ENCODE assay signal across 1 cellular context in the genomic region with DNA sequence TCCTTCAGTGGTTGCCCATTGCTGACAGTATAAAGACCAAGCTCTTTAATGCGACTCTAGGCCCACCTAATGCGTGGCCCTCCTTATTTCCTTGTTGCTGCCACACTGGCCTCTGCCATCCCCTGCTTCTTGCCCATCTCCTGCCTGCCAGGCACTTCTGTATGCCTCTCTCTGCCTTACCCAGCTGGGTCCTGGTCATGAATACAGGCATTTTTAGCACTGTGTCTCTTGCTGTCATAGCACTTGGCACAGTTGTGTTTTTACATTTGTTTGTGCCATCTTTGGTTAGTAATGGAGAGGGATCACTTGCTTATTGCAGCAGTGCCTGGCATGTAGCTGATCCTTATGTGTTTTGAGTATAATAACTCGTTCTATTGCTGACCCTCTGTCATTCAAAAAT.
TF ChIP-seq lines count a peak whose summit lies in the region.

No MANE protein-coding gene starts in this region.

TF ChIP-seq in HepG2, 621 proteins besides CTCF, POLR2A, EP300 and RAD21:
- TF ChIP-seq, protein P1, sequence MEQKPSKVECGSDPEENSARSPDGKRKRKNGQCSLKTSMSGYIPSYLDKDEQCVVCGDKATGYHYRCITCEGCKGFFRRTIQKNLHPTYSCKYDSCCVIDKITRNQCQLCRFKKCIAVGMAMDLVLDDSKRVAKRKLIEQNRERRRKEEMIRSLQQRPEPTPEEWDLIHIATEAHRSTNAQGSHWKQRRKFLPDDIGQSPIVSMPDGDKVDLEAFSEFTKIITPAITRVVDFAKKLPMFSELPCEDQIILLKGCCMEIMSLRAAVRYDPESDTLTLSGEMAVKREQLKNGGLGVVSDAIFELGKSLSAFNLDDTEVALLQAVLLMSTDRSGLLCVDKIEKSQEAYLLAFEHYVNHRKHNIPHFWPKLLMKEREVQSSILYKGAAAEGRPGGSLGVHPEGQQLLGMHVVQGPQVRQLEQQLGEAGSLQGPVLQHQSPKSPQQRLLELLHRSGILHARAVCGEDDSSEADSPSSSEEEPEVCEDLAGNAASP (CRISPR knock-in tag; IDR thresholded peaks at IDR 0.05; ENCODE audit: borderline replicate concordance), result no peak
- TF ChIP-seq ZNF790 (CRISPR knock-in tag; IDR thresholded peaks at IDR 0.05; ENCODE audit: borderline replicate concordance) (0 out of 2 replicates have a peak, but pooled peaks have one; percentile 33), ZSCAN31 (CRISPR knock-in tag; IDR thresholded peaks at IDR 0.05; ENCODE audit: low read depth) (no peak), PHF20 (CRISPR knock-in tag; IDR thresholded peaks at IDR 0.05) (no peak), RBM22 (optimal IDR thresholded peaks at IDR 0.05; ENCODE audit: low read length) (peak; percentile 63), ZNF33B (CRISPR knock-in tag; IDR thresholded peaks at IDR 0.05) (0 out of 2 replicates have a peak, but pooled peaks have one; percentile 5), BCL6 (CRISPR knock-in tag; IDR thresholded peaks at IDR 0.05) (no peak), SPEN (CRISPR knock-in tag; IDR thresholded peaks at IDR 0.05; ENCODE audit: low read depth) (no peak)
- TF ChIP-seq, protein P2, sequence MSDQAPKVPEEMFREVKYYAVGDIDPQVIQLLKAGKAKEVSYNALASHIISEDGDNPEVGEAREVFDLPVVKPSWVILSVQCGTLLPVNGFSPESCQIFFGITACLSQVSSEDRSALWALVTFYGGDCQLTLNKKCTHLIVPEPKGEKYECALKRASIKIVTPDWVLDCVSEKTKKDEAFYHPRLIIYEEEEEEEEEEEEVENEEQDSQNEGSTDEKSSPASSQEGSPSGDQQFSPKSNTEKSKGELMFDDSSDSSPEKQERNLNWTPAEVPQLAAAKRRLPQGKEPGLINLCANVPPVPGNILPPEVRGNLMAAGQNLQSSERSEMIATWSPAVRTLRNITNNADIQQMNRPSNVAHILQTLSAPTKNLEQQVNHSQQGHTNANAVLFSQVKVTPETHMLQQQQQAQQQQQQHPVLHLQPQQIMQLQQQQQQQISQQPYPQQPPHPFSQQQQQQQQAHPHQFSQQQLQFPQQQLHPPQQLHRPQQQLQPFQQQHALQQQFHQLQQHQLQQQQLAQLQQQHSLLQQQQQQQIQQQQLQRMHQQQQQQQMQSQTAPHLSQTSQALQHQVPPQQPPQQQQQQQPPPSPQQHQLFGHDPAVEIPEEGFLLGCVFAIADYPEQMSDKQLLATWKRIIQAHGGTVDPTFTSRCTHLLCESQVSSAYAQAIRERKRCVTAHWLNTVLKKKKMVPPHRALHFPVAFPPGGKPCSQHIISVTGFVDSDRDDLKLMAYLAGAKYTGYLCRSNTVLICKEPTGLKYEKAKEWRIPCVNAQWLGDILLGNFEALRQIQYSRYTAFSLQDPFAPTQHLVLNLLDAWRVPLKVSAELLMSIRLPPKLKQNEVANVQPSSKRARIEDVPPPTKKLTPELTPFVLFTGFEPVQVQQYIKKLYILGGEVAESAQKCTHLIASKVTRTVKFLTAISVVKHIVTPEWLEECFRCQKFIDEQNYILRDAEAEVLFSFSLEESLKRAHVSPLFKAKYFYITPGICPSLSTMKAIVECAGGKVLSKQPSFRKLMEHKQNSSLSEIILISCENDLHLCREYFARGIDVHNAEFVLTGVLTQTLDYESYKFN (CRISPR knock-in tag; conservative IDR thresholded peaks at IDR 0.05), result 0 out of 2 replicates have a peak, but pooled peaks have one; percentile 12
- TF ChIP-seq, protein P3, sequence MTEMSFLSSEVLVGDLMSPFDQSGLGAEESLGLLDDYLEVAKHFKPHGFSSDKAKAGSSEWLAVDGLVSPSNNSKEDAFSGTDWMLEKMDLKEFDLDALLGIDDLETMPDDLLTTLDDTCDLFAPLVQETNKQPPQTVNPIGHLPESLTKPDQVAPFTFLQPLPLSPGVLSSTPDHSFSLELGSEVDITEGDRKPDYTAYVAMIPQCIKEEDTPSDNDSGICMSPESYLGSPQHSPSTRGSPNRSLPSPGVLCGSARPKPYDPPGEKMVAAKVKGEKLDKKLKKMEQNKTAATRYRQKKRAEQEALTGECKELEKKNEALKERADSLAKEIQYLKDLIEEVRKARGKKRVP (CRISPR knock-in tag; IDR thresholded peaks at IDR 0.05), result 0 out of 4 replicates have a peak, but pooled peaks of 1 of the 2 experiments have one; percentile 11
